In the genomic region with DNA sequence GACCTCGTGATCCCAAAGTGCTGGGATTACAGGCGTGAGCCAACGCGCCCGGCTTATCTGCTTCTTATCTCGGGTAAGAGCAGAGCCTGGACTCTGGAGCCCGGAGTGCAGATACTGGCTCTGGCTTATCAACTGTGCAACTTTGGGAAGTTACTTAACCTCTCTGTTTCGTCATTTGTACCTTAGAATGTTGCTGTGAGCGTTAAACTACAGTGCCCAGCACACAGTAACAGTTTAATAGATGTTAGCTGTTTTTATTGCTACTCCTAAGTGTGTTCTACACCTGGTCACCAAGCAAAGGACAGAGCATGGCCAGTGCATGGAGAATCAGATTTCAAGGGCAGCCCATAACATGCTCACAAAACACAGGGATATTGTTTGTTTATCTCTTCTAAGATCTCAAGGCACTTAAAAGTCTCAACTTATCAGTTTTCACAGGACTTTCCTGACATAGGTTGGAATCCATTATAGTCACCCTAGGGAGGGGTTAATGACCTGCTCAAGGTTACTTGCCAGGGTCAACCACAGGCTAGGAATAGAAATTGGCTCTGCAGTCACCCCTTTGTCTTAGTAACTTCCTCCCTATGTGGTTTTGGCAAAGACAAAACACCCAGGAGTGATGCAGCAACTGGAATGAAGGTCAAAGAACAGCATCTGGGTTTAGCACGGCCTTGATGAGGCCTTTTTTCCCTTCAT, we compare ENCODE assay signal across 10 cellular contexts. TPM values are rescaled to one million over a fixed set of nuclear protein-coding genes. Genes with fewer than 3 reads are reported as not detected.
A peak's percentile ranks its signal among the peaks of the same experiment; 100 is the strongest.
DNase-seq lines count a peak whose midpoint lies in the region; ATAC-seq, FAIRE-seq and TF ChIP-seq lines count a peak whose summit lies in the region.
"Had no signal": no experiment of that assay in that cellular context is flagged by ENCODE, and none has a peak within 500 bp of the region (broad histone marks: within the 10 kb centered on the region; RNA-seq: fewer than 3 reads in every experiment).

No MANE protein-coding gene starts in this region.

- H3K4me3 Mint-ChIP-seq in natural killer cell treated with Interleukin-12 subunit alpha and Interleukin-12 subunit beta and Interleukin-15 and Interleukin-18, amount 100 ng/mL, for 72 hours, result no peak overlapping the region
- H3K4me3 Mint-ChIP-seq: stimulated activated naive CD8-positive, alpha-beta T cell treated with anti-CD3 and anti-CD28 coated beads, Interleukin-15, Interleukin-2, amounts not matched to agents 100 ng/mL and 50 ng/mL, for 24 hours had no signal

- H3K27me3 Mint-ChIP-seq in natural killer cell treated with Interleukin-12 subunit alpha and Interleukin-12 subunit beta and Interleukin-15 and Interleukin-18, amount 100 ng/mL, for 72 hours, result peaks cover 0 to 9% of the 10 kb centered on the region in 2 donors
- H3K27me3 Mint-ChIP-seq: stimulated activated naive CD8-positive, alpha-beta T cell treated with anti-CD3 and anti-CD28 coated beads, Interleukin-15, Interleukin-2, amounts not matched to agents 100 ng/mL and 50 ng/mL, for 24 hours had no signal

- no peaks in the 10 kb centered on the region for H3K36me3 ChIP-seq in MM.1S (replicated peaks; ENCODE audit: insufficient read depth, low read length)
- no peaks in the 10 kb centered on the region for H3K36me3 ChIP-seq in bronchial epithelial cell (ENCODE audit: control insufficient read depth, insufficient read depth, low read length)
- H3K36me3 ChIP-seq in mesendoderm (ENCODE audit: control insufficient read depth, insufficient read depth, low read length), result no peaks in the 10 kb centered on the region

- no peak overlapping the region for H4K5ac ChIP-seq in mesendoderm (ENCODE audit: low read length)

- peak overlapping the region; percentile 7; the same call in 1 of the 2 replicates for H2AFZ ChIP-seq in MM.1S (ENCODE audit: low read length)

- H3K9me2 ChIP-seq in MM.1S (replicated peaks; ENCODE audit: insufficient read depth, low read length), result no peaks in the 10 kb centered on the region

- no peak overlapping the region for H3K23ac ChIP-seq in mesendoderm (ENCODE audit: low read length)

- no peak overlapping the region for H2BK5ac ChIP-seq in mesendoderm (ENCODE audit: low read length)

- H3K36me3 Mint-ChIP-seq in natural killer cell treated with Interleukin-12 subunit alpha and Interleukin-12 subunit beta and Interleukin-15 and Interleukin-18, amount 100 ng/mL, for 72 hours, result no peaks in the 10 kb centered on the region

- no peaks in the 10 kb centered on the region for H4K20me1 ChIP-seq in MM.1S (ENCODE audit: insufficient read depth, low read length)

- no CpG with 5 or more reads among the region's 10 CpGs for WGBS in mesendoderm (ENCODE audit: extremely low coverage, insufficient coverage, low lambda C conversion rate)

- no peak for FAIRE-seq in bronchial epithelial cell (lab: Jason Lieb, UNC)

- no peak overlapping the region for H2BK120ac ChIP-seq in mesendoderm (ENCODE audit: low read depth, low read length)

- H4K8ac ChIP-seq in mesendoderm (ENCODE audit: low read depth, low read length), result no peak overlapping the region

- DNase-seq in AG09319 (ENCODE audit: extremely low read depth, low read depth), result peak; percentile 77
- DNase-seq in MM.1S, result no peak
- DNase-seq in bronchial epithelial cell (ENCODE audit: low read depth), result peak; percentile 49
- DNase-seq in mesendoderm, result peak; percentile 84
- DNase-seq in natural killer cell treated with Interleukin-12 subunit alpha and Interleukin-12 subunit beta and Interleukin-15 and Interleukin-18, amount 100 ng/mL, for 72 hours (ENCODE audit: low spot score), result no peak
- DNase-seq in activated T-cell treated with anti-CD3 and anti-CD28 coated beads, Interleukin-2, amount 50 U/mL, for 48 hours, result no peak
- DNase-seq in central memory CD4-positive, alpha-beta T cell, result no peak
- DNase-seq: activated naive CD4-positive, alpha-beta T cell had no signal

- H3K27ac ChIP-seq in MM.1S (ENCODE audit: low read length) (no peak overlapping the region), mesendoderm (ENCODE audit: low read depth, low read length) (no peak overlapping the region)

- H3K27me3 ChIP-seq in MM.1S (replicated peaks; ENCODE audit: insufficient read depth, low read length), result no peaks in the 10 kb centered on the region
- H3K27me3 ChIP-seq in bronchial epithelial cell (ENCODE audit: control insufficient read depth, insufficient read depth, low read length), result peaks cover 3% of the 10 kb centered on the region
- no peaks in the 10 kb centered on the region for H3K27me3 ChIP-seq in mesendoderm (ENCODE audit: insufficient read depth, low read length, poor library complexity)

- TF ChIP-seq CTCF in AG09319 (IDR thresholded peaks at IDR 0.05; ENCODE audit: low read depth, low read length) (no peak), MM.1S (IDR thresholded peaks at IDR 0.05; ENCODE audit: low read length) (no peak), bronchial epithelial cell (IDR thresholded peaks at IDR 0.05; ENCODE audit: insufficient read depth, low read length, severe bottlenecking) (no peak)

- peak overlapping the region; percentile 25 for H3K56ac ChIP-seq in mesendoderm (ENCODE audit: low read length)

- H3K9me3 ChIP-seq in MM.1S (replicated peaks; ENCODE audit: insufficient read depth, low read length), result no peaks in the 10 kb centered on the region

- H3K9me3 Mint-ChIP-seq in natural killer cell treated with Interleukin-12 subunit alpha and Interleukin-12 subunit beta and Interleukin-15 and Interleukin-18, amount 100 ng/mL, for 72 hours, result no peaks in the 10 kb centered on the region
- H3K9me3 Mint-ChIP-seq: stimulated activated naive CD8-positive, alpha-beta T cell treated with anti-CD3 and anti-CD28 coated beads, Interleukin-15, Interleukin-2, amounts not matched to agents 100 ng/mL and 50 ng/mL, for 24 hours had no signal

- H3K4me1 Mint-ChIP-seq in natural killer cell treated with Interleukin-12 subunit alpha and Interleukin-12 subunit beta and Interleukin-15 and Interleukin-18, amount 100 ng/mL, for 72 hours (ENCODE audit: low read depth in 2 of 2), result no peaks in the 10 kb centered on the region

- no peak overlapping the region for H3K4ac ChIP-seq in mesendoderm (ENCODE audit: low read depth, low read length)

- no peak overlapping the region for H2BK15ac ChIP-seq in mesendoderm (replicated peaks; ENCODE audit: low read depth)

- no peak overlapping the region for H3K27ac Mint-ChIP-seq in natural killer cell treated with Interleukin-12 subunit alpha and Interleukin-12 subunit beta and Interleukin-15 and Interleukin-18, amount 100 ng/mL, for 72 hours
- H3K27ac Mint-ChIP-seq: stimulated activated naive CD8-positive, alpha-beta T cell treated with anti-CD3 and anti-CD28 coated beads, Interleukin-15, Interleukin-2, amounts not matched to agents 100 ng/mL and 50 ng/mL, for 24 hours had no signal

- H2AK5ac ChIP-seq in mesendoderm (ENCODE audit: low read length), result no peak overlapping the region

- H3K79me2 ChIP-seq in MM.1S (ENCODE audit: low read length) (no peaks in the 10 kb centered on the region), mesendoderm (ENCODE audit: control insufficient read depth, insufficient read depth, low read length) (no peaks in the 10 kb centered on the region)

- H3K79me1 ChIP-seq in mesendoderm (ENCODE audit: low read length), result no peaks in the 10 kb centered on the region

- H3F3A ChIP-seq in MM.1S (ENCODE audit: insufficient read depth, low read length), result no peaks in the 10 kb centered on the region

- peaks cover 7% of the 10 kb centered on the region for H3K4me1 ChIP-seq in MM.1S (ENCODE audit: low read length)
- peaks cover 11% of the 10 kb centered on the region for H3K4me1 ChIP-seq in mesendoderm (ENCODE audit: control insufficient read depth, low read depth, low read length)

- H3K9ac ChIP-seq in MM.1S (ENCODE audit: low read length) (no peak overlapping the region), mesendoderm (ENCODE audit: low read length) (no peak overlapping the region)

- no peak for ATAC-seq in natural killer cell treated with Interleukin-12 subunit alpha and Interleukin-12 subunit beta and Interleukin-15 and Interleukin-18, amount 100 ng/mL, for 72 hours
- no peak for ATAC-seq in GM18867 (IDR thresholded peaks at IDR 0.05; ENCODE audit: unreplicated experiment)

- H3K4me2 ChIP-seq in MM.1S (ENCODE audit: low read depth, low read length) (no peak overlapping the region), mesendoderm (ENCODE audit: low read length) (no peak overlapping the region)

- H3K4me3 ChIP-seq in MM.1S (ENCODE audit: low read length), result no peak overlapping the region
- H3K4me3 ChIP-seq in bronchial epithelial cell (ENCODE audit: low read depth, low read length), result no peak overlapping the region
- H3K4me3 ChIP-seq in mesendoderm (ENCODE audit: low read length), result no peak overlapping the region

- peak overlapping the region; percentile 5 for H3K18ac ChIP-seq in mesendoderm (ENCODE audit: low read length)

RNA-seq across cellular contexts. Expression of gene SRP9, which starts 22.5 kb away (rescaled TPM):
- 217 and 254 TPM in 2 replicates for total RNA-seq in bronchial epithelial cell
- polyA plus RNA-seq in mesendoderm (2013, experiment 1 of 2), result 397 TPM
- 387 TPM for polyA plus RNA-seq in mesendoderm (2013, experiment 2 of 2)
- 100 to 1,000 TPM; 183 to 194 TPM for total RNA-seq in natural killer cell treated with Interleukin-12 subunit alpha and Interleukin-12 subunit beta and Interleukin-15 and Interleukin-18, amount 100 ng/mL, for 72 hours

RNA-seq across cellular contexts. Expression of gene EPHX1, which starts 54.8 kb away (rescaled TPM):
- 3.9 and 22.1 TPM in 2 replicates for total RNA-seq in bronchial epithelial cell
- polyA plus RNA-seq in mesendoderm (2013, experiment 1 of 2), result 171 TPM
- polyA plus RNA-seq in mesendoderm (2013, experiment 2 of 2), result 168 TPM
- total RNA-seq in natural killer cell treated with Interleukin-12 subunit alpha and Interleukin-12 subunit beta and Interleukin-15 and Interleukin-18, amount 100 ng/mL, for 72 hours, result 1 to 10 TPM; 1.6 to 2.4 TPM

Comparison
In these comparisons a context has a peak if more than half of its experiments do, and no peak if none do; other contexts are left out.
1. DNase-seq: peak in AG09319 (single experiment), bronchial epithelial cell (single experiment) and mesendoderm (single experiment); none in MM.1S (single experiment), natural killer cell treated with Interleukin-12 subunit alpha and Interleukin-12 subunit beta and Interleukin-15 and Interleukin-18, amount 100 ng/mL, for 72 hours (single experiment), activated T-cell treated with anti-CD3 and anti-CD28 coated beads, Interleukin-2, amount 50 U/mL, for 48 hours (0 of 2) and central memory CD4-positive, alpha-beta T cell (single experiment).